9 cellular contexts compared by ENCODE assay signal in the genomic region with DNA sequence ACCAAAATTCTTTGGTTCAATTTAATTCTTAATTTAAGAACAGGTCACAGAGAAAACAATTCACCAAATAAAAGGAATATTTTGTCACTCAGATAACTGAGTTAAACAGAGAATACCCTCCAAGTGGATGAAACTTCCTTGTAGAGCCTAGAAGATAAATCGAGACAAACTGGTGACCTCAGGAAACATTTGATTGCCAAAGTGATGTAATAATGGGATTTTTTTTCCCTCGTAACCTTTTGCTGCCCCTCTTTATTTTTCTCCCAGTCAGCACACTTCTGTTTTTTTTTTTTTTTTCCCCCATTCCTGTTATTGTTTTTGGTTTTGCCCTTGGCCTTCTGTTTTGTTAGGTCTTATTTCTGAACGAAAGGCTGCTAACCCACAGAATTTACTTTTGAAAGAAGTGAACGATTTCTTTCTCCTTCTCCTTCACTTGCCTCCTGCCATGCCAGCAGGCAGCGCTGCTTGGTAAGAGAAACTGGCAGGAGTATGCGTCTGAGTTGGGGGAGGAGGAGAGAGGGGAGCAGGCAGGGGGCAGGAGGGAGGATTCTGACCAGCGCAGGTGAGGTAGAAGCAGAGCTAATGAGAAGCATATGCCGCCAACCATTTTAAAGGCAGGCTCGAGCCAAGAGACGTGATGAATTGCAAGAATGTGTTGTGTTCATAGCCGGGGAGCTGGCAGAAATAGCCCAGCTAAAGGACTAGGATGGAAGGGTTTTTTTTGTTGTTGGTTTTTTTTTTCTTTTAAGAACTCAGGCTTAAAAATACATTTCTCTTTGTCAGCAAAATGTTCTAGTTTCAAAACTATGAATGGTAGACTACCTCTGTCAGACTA.
DNase-seq lines count a peak whose midpoint lies in the region; ATAC-seq and TF ChIP-seq lines count a peak whose summit lies in the region.
"Had no signal": no experiment of that assay in that cellular context is flagged by ENCODE, and none has a peak within 500 bp of the region (broad histone marks: within the 10 kb centered on the region; RNA-seq: fewer than 3 reads in every experiment).

No MANE protein-coding gene starts in this region.

- H3K4me3 ChIP-seq in dorsolateral prefrontal cortex (peak overlapping the region in 44 of 59 donors; percentile 0 to 54 (median 36)), right lobe of liver (no peak overlapping the region), tibial artery (peak overlapping the region; percentile 42 to 49)
- H3K4me3 ChIP-seq: BLaER1 treated with 17β-estradiol and CSF1 and Interleukin-3, amounts not matched to agents 10 nM and 100 nM had no signal

- no peaks in the 10 kb centered on the region for H3K27me3 ChIP-seq in dorsolateral prefrontal cortex
- no peaks in the 10 kb centered on the region for H3K27me3 ChIP-seq in right lobe of liver
- no peaks in the 10 kb centered on the region for H3K27me3 ChIP-seq in tibial artery
- H3K27me3 ChIP-seq: BLaER1 treated with 17β-estradiol and CSF1 and Interleukin-3, amounts not matched to agents 10 nM and 100 nM had no signal

- H3K27me3 Mint-ChIP-seq in activated CD4-positive, alpha-beta T cell treated with anti-CD3 and anti-CD28 coated beads for 36 hours: no peaks in the 10 kb centered on the region

- H3K4me1 ChIP-seq in right lobe of liver (peaks cover 0 to 6% (median 0%) of the 10 kb centered on the region in 4 donors), tibial artery (peaks cover 0 to 14% (median 11%) of the 10 kb centered on the region in 4 donors)

- POLR2A ChIA-PET in activated CD4-positive, alpha-beta T cell treated with anti-CD3 and anti-CD28 coated beads for 36 hours (lab: Charles Lee): no interaction called here

- H3K27ac ChIP-seq in dorsolateral prefrontal cortex (peak overlapping the region in 27 of 59 donors; percentile 13 to 71 (median 43)), right lobe of liver (no peak overlapping the region), tibial artery (peak overlapping the region; percentile 71 to 75)
- H3K27ac ChIP-seq: BLaER1 treated with 17β-estradiol and CSF1 and Interleukin-3, amounts not matched to agents 10 nM and 100 nM had no signal

- H3K36me3 ChIP-seq in right lobe of liver (no peaks in the 10 kb centered on the region), tibial artery (peaks cover 0 to 3% (median 0%) of the 10 kb centered on the region in 3 donors)

- H3K27ac Mint-ChIP-seq in activated CD4-positive, alpha-beta T cell treated with anti-CD3 and anti-CD28 coated beads for 36 hours: peak overlapping the region; percentile 81

- no peak for DNase-seq in activated CD4-positive, alpha-beta T cell treated with anti-CD3 and anti-CD28 coated beads for 36 hours
- DNase-seq in activated CD4-positive, alpha-beta T cell treated with anti-CD3 and anti-CD28 coated beads for 1 hour: no peak
- DNase-seq in dorsolateral prefrontal cortex (peak in 8 of 10 donors; percentile 21 to 84 (median 47)), right lobe of liver (no peak), tibial artery (peak; percentile 68 to 81), NOMO-1 treated with DMSO at 0.1 percent for 48 hours (lab: John Stamatoyannopoulos, UW; ENCODE audit: unreplicated experiment) (no peak)

- H3K9me3 ChIP-seq in right lobe of liver (no peaks in the 10 kb centered on the region), tibial artery (no peaks in the 10 kb centered on the region)
- H3K9me3 ChIP-seq: BLaER1 treated with 17β-estradiol and CSF1 and Interleukin-3, amounts not matched to agents 10 nM and 100 nM had no signal

- intact Hi-C loops in activated CD4-positive, alpha-beta T cell treated with anti-CD3 and anti-CD28 coated beads for 36 hours (cut with DNase I, micrococcal nuclease): no loop called here
- intact Hi-C loops in dorsolateral prefrontal cortex (cut with DNase I): no loop called here
- intact Hi-C loops in right lobe of liver (cut with DNase I): no loop called here
- intact Hi-C loops in tibial artery (cut with DNase I; ENCODE audit: low total_unique reads): loop anchor here (5.0 kb wide), 1 partner anchor 296 kb away; a partner anchor contains a TSS

- TF ChIP-seq POLR2A in right lobe of liver (IDR thresholded peaks at IDR 0.05): no peak

- no peak for ATAC-seq in activated CD4-positive, alpha-beta T cell treated with anti-CD3 and anti-CD28 coated beads for 36 hours
- ATAC-seq in right lobe of liver (peak in 3 of 4 donors; percentile 19 to 50 (median 35)), HG03439 (IDR thresholded peaks at IDR 0.05; ENCODE audit: unreplicated experiment) (no peak), HG03095 (IDR thresholded peaks at IDR 0.05; ENCODE audit: unreplicated experiment) (no peak)

- no peaks in the 10 kb centered on the region for H3K9me3 Mint-ChIP-seq in activated CD4-positive, alpha-beta T cell treated with anti-CD3 and anti-CD28 coated beads for 36 hours (ENCODE audit: low read depth)

- peaks cover 56% of the 10 kb centered on the region for H3K4me1 Mint-ChIP-seq in activated CD4-positive, alpha-beta T cell treated with anti-CD3 and anti-CD28 coated beads for 36 hours

- WGBS in right lobe of liver (ENCODE audit: insufficient coverage, low coverage, low lambda C conversion rate, missing lambda C conversion rate): 24% methylated on average over 11 of the region's 11 CpGs

- H3K4me3 Mint-ChIP-seq in activated CD4-positive, alpha-beta T cell treated with anti-CD3 and anti-CD28 coated beads for 36 hours: no peak overlapping the region

- TF ChIP-seq CTCF in dorsolateral prefrontal cortex (IDR thresholded peaks at IDR 0.05 in 54 of 56, conservative IDR thresholded peaks at IDR 0.05 in 2 of 56; ENCODE audit: low read depth in 1 of 56, partially characterized antibody in 56 of 56) (peak in 42 of 56 donors; percentile 6 to 64 (median 31)), right lobe of liver (IDR thresholded peaks at IDR 0.05) (no peak), tibial artery (IDR thresholded peaks at IDR 0.05) (peak; percentile 38 to 50)

- peaks cover 47% of the 10 kb centered on the region for H3K36me3 Mint-ChIP-seq in activated CD4-positive, alpha-beta T cell treated with anti-CD3 and anti-CD28 coated beads for 36 hours (ENCODE audit: low read depth)

- CTCF ChIA-PET in activated CD4-positive, alpha-beta T cell treated with anti-CD3 and anti-CD28 coated beads for 36 hours (lab: Charles Lee): interaction anchor here (1.3 to 2.2 kb wide), 2 partner anchors 10 to 34 kb away, joined by 4 to 7 read pairs; no protein-coding TSS in a partner anchor

Comparison
In these comparisons a context has a peak if more than half of its experiments do, and no peak if none do; other contexts are left out.
1. ATAC-seq: peak in right lobe of liver (3 of 4); none in activated CD4-positive, alpha-beta T cell treated with anti-CD3 and anti-CD28 coated beads for 36 hours (single experiment), HG03439 (single experiment) and HG03095 (single experiment).
2. DNase-seq: peak in dorsolateral prefrontal cortex (8 of 10) and tibial artery (2 of 2); none in activated CD4-positive, alpha-beta T cell treated with anti-CD3 and anti-CD28 coated beads for 36 hours (single experiment), activated CD4-positive, alpha-beta T cell treated with anti-CD3 and anti-CD28 coated beads for 1 hour (single experiment), right lobe of liver (0 of 3) and NOMO-1 treated with DMSO at 0.1 percent for 48 hours (single experiment).
3. H3K27ac ChIP-seq: peak in tibial artery (2 of 2); none in right lobe of liver (0 of 3).
4. H3K4me3 ChIP-seq: peak in dorsolateral prefrontal cortex (44 of 59) and tibial artery (2 of 2); none in right lobe of liver (0 of 3).
5. CTCF ChIP-seq: peak in dorsolateral prefrontal cortex (42 of 56) and tibial artery (2 of 2); none in right lobe of liver (0 of 4).